In the genomic region with DNA sequence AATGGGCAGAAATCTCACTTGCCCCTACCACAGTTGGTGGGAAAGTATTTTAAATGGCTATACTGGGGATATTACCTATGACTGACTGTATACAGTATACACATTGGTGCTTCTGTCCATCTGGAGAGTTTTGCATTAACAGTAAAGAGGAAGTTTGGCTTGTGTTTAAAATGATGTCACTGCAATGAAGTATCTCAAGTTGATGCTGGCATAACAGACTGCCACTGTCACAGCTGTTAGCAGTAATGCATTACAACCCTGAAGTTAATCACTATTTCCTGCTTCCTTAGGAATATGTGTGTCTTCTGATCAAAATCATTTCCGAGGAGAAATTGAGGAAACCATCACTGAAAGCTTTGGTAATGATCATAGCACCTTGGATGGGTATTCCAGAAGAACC, we compare ENCODE assay signal across 17 cellular contexts. TPM values are rescaled to one million over a fixed set of nuclear protein-coding genes. Genes with fewer than 3 reads are reported as not detected.
DNase-seq lines count a peak whose midpoint lies in the region; ATAC-seq, FAIRE-seq and TF ChIP-seq lines count a peak whose summit lies in the region.
"Had no signal": no experiment of that assay in that cellular context is flagged by ENCODE, and none has a peak within 500 bp of the region (broad histone marks: within the 10 kb centered on the region; RNA-seq: fewer than 3 reads in every experiment).

No MANE protein-coding gene starts in this region.

- FAIRE-seq in HepG2 (lab: Jason Lieb, UNC) = no peak
- FAIRE-seq: GM18507 had no signal

- DNase-seq in HepG2 (ENCODE audit: low spot score) (no peak), right lobe of liver (no peak), SJSA1 (ENCODE audit: low read depth in 1 of 2, low spot score in 2 of 2) (no peak), fibroblast of villous mesenchyme (ENCODE audit: low read depth) (peak; percentile 23), type B pancreatic cell (ENCODE audit: extremely low spot score, unreplicated experiment) (no peak), posterior cingulate gyrus (no peak), tibial artery (no peak)
- DNase-seq: activated CD8-positive, alpha-beta T cell treated with anti-CD3 and anti-CD28 coated beads, Interleukin-2, amount 10 ng/mL, durations not matched to agents 7 days and 5 days; activated gamma-delta T cell treated with Interleukin-2 at 50 U/mL for 16 hours; midbrain; NCI-H1092; psoas muscle; RPMI8226; T1000 had no signal

- H3K9me3 ChIP-seq in HepG2 (ENCODE audit: low read length) = no peaks in the 10 kb centered on the region
- no peaks in the 10 kb centered on the region for H3K9me3 ChIP-seq in right lobe of liver
- no peaks in the 10 kb centered on the region for H3K9me3 ChIP-seq in SJSA1 (replicated peaks)
- no peaks in the 10 kb centered on the region for H3K9me3 ChIP-seq in tibial artery
- H3K9me3 ChIP-seq: psoas muscle had no signal

- H2AFZ ChIP-seq in HepG2 (ENCODE audit: low read length) = no peak overlapping the region

- TF ChIP-seq RAD21 in HepG2 (CRISPR knock-in tag; IDR thresholded peaks at IDR 0.05) = no peak

- no peak overlapping the region for H3K9ac ChIP-seq in HepG2 (ENCODE audit: insufficient read depth, low read depth, low read length)

- H3K4me3 ChIP-seq in HepG2 (replicated peaks in 1 of 3; ENCODE audit: insufficient read depth in 1 of 3, low read depth in 2 of 3, low read length in 3 of 3) = peak overlapping the region in 2 of 3 experiments; percentile 3 to 68; a peak in 3 of 6 replicates
- H3K4me3 ChIP-seq in right lobe of liver = no peak overlapping the region
- peak overlapping the region; percentile 51 for H3K4me3 ChIP-seq in SJSA1
- peak overlapping the region; percentile 92 for H3K4me3 ChIP-seq in fibroblast of villous mesenchyme (ENCODE audit: low read depth, low read length)
- H3K4me3 ChIP-seq in tibial artery = no peak overlapping the region
- H3K4me3 ChIP-seq: psoas muscle had no signal

- H3K9me3 Mint-ChIP-seq in type B pancreatic cell = no peaks in the 10 kb centered on the region

- intact Hi-C loops in HepG2 (cut with micrococcal nuclease; ENCODE audit: unreplicated experiment) = no loop called here
- intact Hi-C loops in right lobe of liver (cut with DNase I) = no loop called here
- intact Hi-C loops in posterior cingulate gyrus (cut with DNase I) = no loop called here
- intact Hi-C loops in tibial artery (cut with DNase I; ENCODE audit: low total_unique reads) = no loop called here

- BruUV-seq in HepG2 (replicated peaks; lab: Mats Ljungman, UMichigan) = no TSS peak

- in situ Hi-C loops in HepG2 (cut with HindIII; ENCODE audit: extremely low pct_ligation_motif_present, low pct_unique_long_range_greater_than_20kb) = loop anchor here (10.0 kb wide), 1 partner anchor 249 kb away; no protein-coding TSS in a partner anchor

- WGBS in HepG2 (ENCODE audit: low lambda C conversion rate) = 64% methylated on average over 1 of the region's 1 CpG
- 27% methylated on average over 1 of the region's 1 CpG for WGBS in right lobe of liver (ENCODE audit: insufficient coverage, low coverage, low lambda C conversion rate, missing lambda C conversion rate)

- TF ChIP-seq EP300 in HepG2 (IDR thresholded peaks at IDR 0.05; ENCODE audit: low read depth in 2 of 2, low read length in 2 of 2) (no peak), HepG2 (CRISPR knock-in tag; IDR thresholded peaks at IDR 0.05; ENCODE audit: borderline replicate concordance) (no peak)

- H3K36me3 Mint-ChIP-seq in type B pancreatic cell = no peaks in the 10 kb centered on the region

- no peaks in the 10 kb centered on the region for H3K36me3 ChIP-seq in HepG2 (replicated peaks in 1 of 2; ENCODE audit: control insufficient read depth in 1 of 2, insufficient read depth in 2 of 2, low read length in 2 of 2)
- H3K36me3 ChIP-seq in right lobe of liver = no peaks in the 10 kb centered on the region
- peaks cover 20% of the 10 kb centered on the region for H3K36me3 ChIP-seq in SJSA1
- no peaks in the 10 kb centered on the region for H3K36me3 ChIP-seq in tibial artery

- TF ChIP-seq POLR2A in HepG2 (IDR thresholded peaks at IDR 0.05; ENCODE audit: insufficient read depth in 1 of 2, low read depth in 2 of 2, low read length in 2 of 2) (0 out of 4 replicates have a peak, but pooled peaks of 1 of the 2 experiments have one; percentile 15), right lobe of liver (IDR thresholded peaks at IDR 0.05) (no peak)

- ATAC-seq in HepG2 = no peak
- ATAC-seq in right lobe of liver = no peak
- no peak for ATAC-seq in HG03520 (IDR thresholded peaks at IDR 0.05; ENCODE audit: unreplicated experiment)
- ATAC-seq: activated CD8-positive, alpha-beta T cell treated with anti-CD3 and anti-CD28 coated beads, Interleukin-2, amount 10 ng/mL, durations not matched to agents 7 days and 5 days; psoas muscle had no signal

- TF ChIP-seq CTCF in HepG2 (CRISPR knock-in tag; IDR thresholded peaks at IDR 0.05) = no peak
- no peak for TF ChIP-seq CTCF in right lobe of liver (IDR thresholded peaks at IDR 0.05)
- no peak for TF ChIP-seq CTCF in fibroblast of villous mesenchyme (IDR thresholded peaks at IDR 0.05; ENCODE audit: insufficient read depth, low read depth, low read length)
- TF ChIP-seq CTCF in type B pancreatic cell (conservative IDR thresholded peaks at IDR 0.05) = no peak
- no peak for TF ChIP-seq CTCF in tibial artery (IDR thresholded peaks at IDR 0.05)

- CTCF ChIA-PET in HepG2 (lab: Yijun Ruan, JAX; ENCODE audit: low intra/inter-chr PET ratio, low total read pairs) = no interaction called here

- peaks cover 15% of the 10 kb centered on the region for H3K4me1 Mint-ChIP-seq in type B pancreatic cell (ENCODE audit: unreplicated experiment)

- H3K4me2 ChIP-seq in HepG2 (ENCODE audit: low read depth, low read length) = peak overlapping the region; percentile 41

- no peak overlapping the region for H3K27ac ChIP-seq in HepG2 (ENCODE audit: extremely low read length, insufficient read depth, low read length)
- H3K27ac ChIP-seq in right lobe of liver = no peak overlapping the region
- peak overlapping the region; percentile 4; the same call in 1 of the 2 replicates for H3K27ac ChIP-seq in SJSA1
- no peak overlapping the region for H3K27ac ChIP-seq in tibial artery
- H3K27ac ChIP-seq: psoas muscle had no signal

- H3K27me3 Mint-ChIP-seq in type B pancreatic cell = peaks cover 62% of the 10 kb centered on the region

- POLR2A ChIA-PET in HepG2 (lab: Yijun Ruan, JAX) = no interaction called here

- H3K79me2 ChIP-seq in HepG2 (ENCODE audit: insufficient read depth, low read length) = peaks cover 2% of the 10 kb centered on the region

- no peak overlapping the region for H3K27ac Mint-ChIP-seq in type B pancreatic cell
- H3K27ac Mint-ChIP-seq: activated CD8-positive, alpha-beta T cell treated with anti-CD3 and anti-CD28 coated beads, Interleukin-2, amount 10 ng/mL, durations not matched to agents 7 days and 5 days had no signal

- H3K27me3 ChIP-seq in HepG2 (ENCODE audit: control insufficient read depth in 1 of 2, insufficient read depth in 2 of 2, low read length in 2 of 2) (peaks cover 0 to 13% of the 10 kb centered on the region in 2 experiments; a peak in 1 of 5 replicates), right lobe of liver (peaks cover 0 to 9% of the 10 kb centered on the region in 2 donors), SJSA1 (replicated peaks) (no peaks in the 10 kb centered on the region), tibial artery (peaks cover 0 to 21% of the 10 kb centered on the region in 2 donors)

- no peaks in the 10 kb centered on the region for H4K20me1 ChIP-seq in HepG2 (ENCODE audit: insufficient read depth, low read length)

- H3K4me1 ChIP-seq in HepG2 (ENCODE audit: insufficient read depth, low read length) (peaks cover 42% of the 10 kb centered on the region), right lobe of liver (peaks cover 0 to 19% (median 0%) of the 10 kb centered on the region in 4 donors), SJSA1 (replicated peaks) (peaks cover 51% of the 10 kb centered on the region), tibial artery (peaks cover 0 to 24% (median 21%) of the 10 kb centered on the region in 4 donors)
- H3K4me1 ChIP-seq: psoas muscle had no signal

- H3K4me3 Mint-ChIP-seq in type B pancreatic cell = peak overlapping the region; percentile 96
- H3K4me3 Mint-ChIP-seq: activated CD8-positive, alpha-beta T cell treated with anti-CD3 and anti-CD28 coated beads, Interleukin-2, amount 10 ng/mL, durations not matched to agents 7 days and 5 days had no signal

RNA-seq across cellular contexts. Expression of gene DKK1, which starts 1.9 kb away (rescaled TPM):
- total RNA-seq in HepG2 (2016; rRNA removed; fragmentation: Illumina TruSeq; extraction: Trizol) (143 and 262 TPM in 2 replicates), right lobe of liver (not detected), fibroblast of villous mesenchyme (84.4 and 138 TPM in 2 replicates), type B pancreatic cell (ENCODE audit: low replicate concordance) (6.9 and 33.2 TPM in 2 replicates)
- total RNA-seq in HepG2 (2016; cell fraction: cytosol; rRNA removed; fragmentation: Illumina TruSeq; extraction: Trizol; ENCODE audit: low read depth) = 170 and 175 TPM in 2 replicates
- 140 and 239 TPM in 2 replicates for total RNA-seq in HepG2 (2016; cell fraction: insoluble cytoplasmic fraction; rRNA removed; fragmentation: Illumina TruSeq; extraction: Trizol)
- total RNA-seq in HepG2 (2016; cell fraction: membrane; rRNA removed; fragmentation: Illumina TruSeq; extraction: Trizol) = 116 and 117 TPM in 2 replicates
- 264 and 293 TPM in 2 replicates for total RNA-seq in HepG2 (2016; cell fraction: nucleus; rRNA removed; fragmentation: Illumina TruSeq; extraction: Trizol)
- 52.9 and 123 TPM in 2 replicates for polyA plus RNA-seq in HepG2 (2011; rRNA removed)
- polyA plus RNA-seq in HepG2 (2011; cell fraction: cytosol; rRNA removed) = 52.9 and 64.6 TPM in 2 replicates
- 25.1 and 31.9 TPM in 2 replicates for polyA plus RNA-seq in HepG2 (2011; cell fraction: nucleus; rRNA removed)
- 18.4 and 75.9 TPM in 2 replicates for polyA plus RNA-seq in HepG2 (2012)
- polyA plus RNA-seq in HepG2 (2016; cell fraction: cytosol; fragmentation: Illumina TruSeq; extraction: Trizol; ENCODE audit: low read depth) = 25.2 and 32.2 TPM in 2 replicates
- 160 TPM in 2 replicates for polyA plus RNA-seq in HepG2 (2016; cell fraction: insoluble cytoplasmic fraction; fragmentation: Illumina TruSeq; extraction: Trizol; ENCODE audit: low read depth)
- polyA plus RNA-seq in HepG2 (2016; cell fraction: membrane; fragmentation: Illumina TruSeq; extraction: Trizol; ENCODE audit: low read depth) = 33.1 and 42.9 TPM in 2 replicates
- polyA plus RNA-seq in HepG2 (2016; cell fraction: nucleus; fragmentation: Illumina TruSeq; extraction: Trizol; ENCODE audit: insufficient read depth, low read depth) = 469 and 518 TPM in 2 replicates
- polyA minus RNA-seq in HepG2 (2011; rRNA and poly(A)+ RNA removed; ENCODE audit: low replicate concordance) = 32.2 and 34.1 TPM in 2 replicates
- polyA minus RNA-seq in HepG2 (2011; cell fraction: cytosol; rRNA and poly(A)+ RNA removed) = 31.8 and 36.1 TPM in 2 replicates
- 28.0 and 41.8 TPM in 2 replicates for polyA minus RNA-seq in HepG2 (2011; cell fraction: nucleus; rRNA and poly(A)+ RNA removed)
- 29.7 and 46.2 TPM in 2 replicates for total RNA-seq in SJSA1 (2014; rRNA removed; shearing (Covaris generic))
- total RNA-seq: activated CD8-positive, alpha-beta T cell treated with anti-CD3 and anti-CD28 coated beads, Interleukin-2, amount 10 ng/mL, durations not matched to agents 7 days and 5 days; HT1080 had no signal

Comparison
In these comparisons a context has a peak if more than half of its experiments do, and no peak if none do; other contexts are left out.
1. H3K4me3 ChIP-seq: peak in HepG2 (2 of 3), SJSA1 (single experiment) and fibroblast of villous mesenchyme (single experiment); none in right lobe of liver (0 of 3) and tibial artery (0 of 2).